ENCODE assay signal across 9 cellular contexts in genomic region chr4:10160280-10160856, GRCh38. TPM values are rescaled to one million over a fixed set of nuclear protein-coding genes. Genes with fewer than 3 reads are reported as not detected.
A peak's percentile ranks its signal among the peaks of the same experiment; 100 is the strongest.
DNase-seq lines count a peak whose midpoint lies in the region; ATAC-seq, FAIRE-seq and TF ChIP-seq lines count a peak whose summit lies in the region.
"Had no signal": no experiment of that assay in that cellular context is flagged by ENCODE, and none has a peak within 500 bp of the region (broad histone marks: within the 10 kb centered on the region; RNA-seq: fewer than 3 reads in every experiment).

No MANE protein-coding gene starts in this region.

- H3K27ac Mint-ChIP-seq in WTC11, result no peak overlapping the region
- no peak overlapping the region for H3K27ac Mint-ChIP-seq in activated CD4-positive, alpha-beta memory T cell treated with anti-CD3 and anti-CD28 coated beads for 36 hours

- intact Hi-C loops in activated CD4-positive, alpha-beta memory T cell treated with anti-CD3 and anti-CD28 coated beads for 36 hours (cut with micrococcal nuclease), result loop anchor here (1.0 kb wide), 1 partner anchor 378 kb away; no protein-coding TSS in a partner anchor

- no peak overlapping the region for H3K4me3 Mint-ChIP-seq in WTC11
- no peak overlapping the region for H3K4me3 Mint-ChIP-seq in activated CD4-positive, alpha-beta memory T cell treated with anti-CD3 and anti-CD28 coated beads for 36 hours

- peaks cover 6% of the 10 kb centered on the region for H3K4me1 Mint-ChIP-seq in WTC11
- H3K4me1 Mint-ChIP-seq in activated CD4-positive, alpha-beta memory T cell treated with anti-CD3 and anti-CD28 coated beads for 36 hours (ENCODE audit: low read depth), result peaks cover 36% of the 10 kb centered on the region

- POLR2A ChIA-PET in WTC11 (lab: Charles Lee), result no interaction called here
- POLR2A ChIA-PET in activated CD4-positive, alpha-beta memory T cell treated with anti-CD3 and anti-CD28 coated beads for 36 hours (lab: Charles Lee), result no interaction called here

- no peaks in the 10 kb centered on the region for H3K9me3 Mint-ChIP-seq in WTC11
- no peaks in the 10 kb centered on the region for H3K9me3 Mint-ChIP-seq in activated CD4-positive, alpha-beta memory T cell treated with anti-CD3 and anti-CD28 coated beads for 36 hours

- no peaks in the 10 kb centered on the region for H3K36me3 Mint-ChIP-seq in WTC11
- H3K36me3 Mint-ChIP-seq in activated CD4-positive, alpha-beta memory T cell treated with anti-CD3 and anti-CD28 coated beads for 36 hours, result no peaks in the 10 kb centered on the region

- no peak for FAIRE-seq in urothelium cell line (lab: Jason Lieb, UNC)

- no peaks in the 10 kb centered on the region for H3K27me3 ChIP-seq in H7 (ENCODE audit: control insufficient read depth, insufficient read depth, low read length)

- CTCF ChIA-PET in WTC11 (lab: Charles Lee), result interaction anchor here (1.2 to 4.3 kb wide), 5 partner anchors 10 to 366 kb away, joined by 3 to 58 read pairs (median 5); no protein-coding TSS in a partner anchor
- CTCF ChIA-PET in activated CD4-positive, alpha-beta memory T cell treated with anti-CD3 and anti-CD28 coated beads for 36 hours (lab: Charles Lee), result interaction anchor here (0.6 to 5.8 kb wide), 13 partner anchors 9 to 389 kb away, joined by 3 to 91 read pairs (median 5); partner anchors contain the start of gene ZNF518B

- ATAC-seq in WTC11 (peak; percentile 49), HG03280 (IDR thresholded peaks at IDR 0.05; ENCODE audit: unreplicated experiment) (no peak), HG03460 (IDR thresholded peaks at IDR 0.05; ENCODE audit: unreplicated experiment) (no peak)

- peaks cover 7% of the 10 kb centered on the region for H3K27me3 Mint-ChIP-seq in WTC11 (ENCODE audit: low read depth)
- H3K27me3 Mint-ChIP-seq in activated CD4-positive, alpha-beta memory T cell treated with anti-CD3 and anti-CD28 coated beads for 36 hours, result no peaks in the 10 kb centered on the region

- DNase-seq in AML-193 (lab: John Stamatoyannopoulos, UW) (peak; percentile 6 to 21), H7 (peak; percentile 50), WTC11 (ENCODE audit: low spot score) (no peak), iris pigment epithelial cell (ENCODE audit: low read depth) (peak; percentile 33), urothelium cell line (ENCODE audit: low spot score) (no peak)
- DNase-seq in activated CD4-positive, alpha-beta memory T cell treated with anti-CD3 and anti-CD28 coated beads for 36 hours, result no peak

- no peak for TF ChIP-seq CTCF in WTC11 (IDR thresholded peaks at IDR 0.05)

- no peaks in the 10 kb centered on the region for H3K36me3 ChIP-seq in H7 (replicated peaks; ENCODE audit: control insufficient read depth, insufficient read depth, low read length)

- H3K4me3 ChIP-seq in H7 (ENCODE audit: insufficient read depth, low read depth, low read length), result no peak overlapping the region
- H3K4me3 ChIP-seq: lung had no signal

TF ChIP-seq in WTC11, 78 proteins besides CTCF, POLR2A, EP300 and RAD21:
- TF ChIP-seq TCF7 (CRISPR knock-in tag; IDR thresholded peaks at IDR 0.05; ENCODE audit: low read depth) (no peak), ATF3 (CRISPR knock-in tag; conservative IDR thresholded peaks at IDR 0.05) (no peak), ZNF532 (CRISPR knock-in tag; IDR thresholded peaks at IDR 0.05; ENCODE audit: borderline replicate concordance) (no peak), OVOL2 (CRISPR knock-in tag; IDR thresholded peaks at IDR 0.05; ENCODE audit: borderline replicate concordance) (no peak), ZNF121 (CRISPR knock-in tag; IDR thresholded peaks at IDR 0.05) (no peak), FOXP1 (CRISPR knock-in tag; IDR thresholded peaks at IDR 0.05; ENCODE audit: borderline replicate concordance) (no peak), ZNF138 (CRISPR knock-in tag; conservative IDR thresholded peaks at IDR 0.05) (no peak), GRHL2 (CRISPR knock-in tag; IDR thresholded peaks at IDR 0.05; ENCODE audit: insufficient replicate concordance, severe bottlenecking) (no peak), CBFB (CRISPR knock-in tag; IDR thresholded peaks at IDR 0.05; ENCODE audit: low read depth) (no peak), ZNF671 (CRISPR knock-in tag; IDR thresholded peaks at IDR 0.05) (no peak), ZNF317 (CRISPR knock-in tag; IDR thresholded peaks at IDR 0.05; ENCODE audit: borderline replicate concordance, low read depth) (no peak)
- TF ChIP-seq, protein P1, sequence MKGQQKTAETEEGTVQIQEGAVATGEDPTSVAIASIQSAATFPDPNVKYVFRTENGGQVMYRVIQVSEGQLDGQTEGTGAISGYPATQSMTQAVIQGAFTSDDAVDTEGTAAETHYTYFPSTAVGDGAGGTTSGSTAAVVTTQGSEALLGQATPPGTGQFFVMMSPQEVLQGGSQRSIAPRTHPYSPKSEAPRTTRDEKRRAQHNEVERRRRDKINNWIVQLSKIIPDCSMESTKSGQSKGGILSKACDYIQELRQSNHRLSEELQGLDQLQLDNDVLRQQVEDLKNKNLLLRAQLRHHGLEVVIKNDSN (CRISPR knock-in tag; IDR thresholded peaks at IDR 0.05), result no peak
- TF ChIP-seq, protein P2, sequence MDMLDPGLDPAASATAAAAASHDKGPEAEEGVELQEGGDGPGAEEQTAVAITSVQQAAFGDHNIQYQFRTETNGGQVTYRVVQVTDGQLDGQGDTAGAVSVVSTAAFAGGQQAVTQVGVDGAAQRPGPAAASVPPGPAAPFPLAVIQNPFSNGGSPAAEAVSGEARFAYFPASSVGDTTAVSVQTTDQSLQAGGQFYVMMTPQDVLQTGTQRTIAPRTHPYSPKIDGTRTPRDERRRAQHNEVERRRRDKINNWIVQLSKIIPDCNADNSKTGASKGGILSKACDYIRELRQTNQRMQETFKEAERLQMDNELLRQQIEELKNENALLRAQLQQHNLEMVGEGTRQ (CRISPR knock-in tag; IDR thresholded peaks at IDR 0.05), result no peak
- TF ChIP-seq, protein P3, sequence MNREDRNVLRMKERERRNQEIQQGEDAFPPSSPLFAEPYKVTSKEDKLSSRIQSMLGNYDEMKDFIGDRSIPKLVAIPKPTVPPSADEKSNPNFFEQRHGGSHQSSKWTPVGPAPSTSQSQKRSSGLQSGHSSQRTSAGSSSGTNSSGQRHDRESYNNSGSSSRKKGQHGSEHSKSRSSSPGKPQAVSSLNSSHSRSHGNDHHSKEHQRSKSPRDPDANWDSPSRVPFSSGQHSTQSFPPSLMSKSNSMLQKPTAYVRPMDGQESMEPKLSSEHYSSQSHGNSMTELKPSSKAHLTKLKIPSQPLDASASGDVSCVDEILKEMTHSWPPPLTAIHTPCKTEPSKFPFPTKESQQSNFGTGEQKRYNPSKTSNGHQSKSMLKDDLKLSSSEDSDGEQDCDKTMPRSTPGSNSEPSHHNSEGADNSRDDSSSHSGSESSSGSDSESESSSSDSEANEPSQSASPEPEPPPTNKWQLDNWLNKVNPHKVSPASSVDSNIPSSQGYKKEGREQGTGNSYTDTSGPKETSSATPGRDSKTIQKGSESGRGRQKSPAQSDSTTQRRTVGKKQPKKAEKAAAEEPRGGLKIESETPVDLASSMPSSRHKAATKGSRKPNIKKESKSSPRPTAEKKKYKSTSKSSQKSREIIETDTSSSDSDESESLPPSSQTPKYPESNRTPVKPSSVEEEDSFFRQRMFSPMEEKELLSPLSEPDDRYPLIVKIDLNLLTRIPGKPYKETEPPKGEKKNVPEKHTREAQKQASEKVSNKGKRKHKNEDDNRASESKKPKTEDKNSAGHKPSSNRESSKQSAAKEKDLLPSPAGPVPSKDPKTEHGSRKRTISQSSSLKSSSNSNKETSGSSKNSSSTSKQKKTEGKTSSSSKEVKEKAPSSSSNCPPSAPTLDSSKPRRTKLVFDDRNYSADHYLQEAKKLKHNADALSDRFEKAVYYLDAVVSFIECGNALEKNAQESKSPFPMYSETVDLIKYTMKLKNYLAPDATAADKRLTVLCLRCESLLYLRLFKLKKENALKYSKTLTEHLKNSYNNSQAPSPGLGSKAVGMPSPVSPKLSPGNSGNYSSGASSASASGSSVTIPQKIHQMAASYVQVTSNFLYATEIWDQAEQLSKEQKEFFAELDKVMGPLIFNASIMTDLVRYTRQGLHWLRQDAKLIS (CRISPR knock-in tag; IDR thresholded peaks at IDR 0.05; ENCODE audit: borderline replicate concordance), result no peak
TF ChIP-seq in WTC11: peak in this region for 0.

RNA-seq across cellular contexts. Expression of gene WDR1, which starts 43.8 kb away (rescaled TPM):
- 219 and 254 TPM in 2 replicates for total RNA-seq in H7 (2014; rRNA removed; shearing (Covaris generic))
- 288 to 306 TPM (median 288 TPM) in 3 replicates for total RNA-seq in WTC11 (2021)
- 100 to 1,000 TPM; 351 to 353 TPM for total RNA-seq in activated CD4-positive, alpha-beta memory T cell treated with anti-CD3 and anti-CD28 coated beads for 36 hours

Comparison
In these comparisons a context has a peak if more than half of its experiments do, and no peak if none do; other contexts are left out.
1. DNase-seq: peak in AML-193 (2 of 2), H7 (single experiment) and iris pigment epithelial cell (single experiment); none in WTC11 (single experiment), activated CD4-positive, alpha-beta memory T cell treated with anti-CD3 and anti-CD28 coated beads for 36 hours (single experiment) and urothelium cell line (single experiment).